In the genomic region with DNA sequence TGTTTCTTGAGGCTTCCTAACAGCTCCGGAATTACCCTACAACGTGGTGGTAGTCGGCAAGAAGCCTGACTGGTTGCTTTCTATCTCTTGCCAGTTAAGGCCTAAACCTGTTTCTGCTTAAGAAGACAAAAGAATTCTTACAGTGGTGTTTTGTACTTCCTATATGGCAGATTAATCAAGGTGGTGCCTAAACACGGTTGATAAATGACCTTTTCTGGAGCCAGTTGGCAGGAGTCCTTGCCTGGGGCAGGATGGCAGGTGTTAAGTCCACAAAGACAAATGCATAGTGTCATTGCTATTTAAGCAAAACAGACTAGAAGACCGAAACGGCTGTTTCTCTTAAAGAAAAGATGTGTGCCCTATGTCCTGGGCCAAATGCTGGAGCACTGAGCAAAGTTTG, we compare ENCODE assay signal across 18 cellular contexts. TPM values are rescaled to one million over a fixed set of nuclear protein-coding genes. Genes with fewer than 3 reads are reported as not detected.
DNase-seq lines count a peak whose midpoint lies in the region; ATAC-seq and TF ChIP-seq lines count a peak whose summit lies in the region.
"Had no signal": no experiment of that assay in that cellular context is flagged by ENCODE, and none has a peak within 500 bp of the region (broad histone marks: within the 10 kb centered on the region; RNA-seq: fewer than 3 reads in every experiment).

No MANE protein-coding gene starts in this region.

- ATAC-seq in esophagus mucosa = peak; percentile 92
- no peak for ATAC-seq in GM19455 (IDR thresholded peaks at IDR 0.05; ENCODE audit: unreplicated experiment)
- ATAC-seq: activated T-helper 17 cell treated with anti-CD3 and anti-CD28 coated beads, Interleukin-2, amount 50 U/mL, for 72 hours; K562; left lung had no signal

- intact Hi-C loops in ascending aorta (cut with DNase I) = no loop called here

- no peaks in the 10 kb centered on the region for H3K4me1 ChIP-seq in ascending aorta
- H3K4me1 ChIP-seq: left lung, suprapubic skin had no signal

- no peak overlapping the region for H3K27ac ChIP-seq in ascending aorta
- H3K27ac ChIP-seq: C4-2B, left lung, neutrophil, suprapubic skin had no signal

- no peaks in the 10 kb centered on the region for H3K27me3 ChIP-seq in ascending aorta
- H3K27me3 ChIP-seq: left lung, suprapubic skin had no signal

- H3K4me3 ChIP-seq in ascending aorta = no peak overlapping the region
- H3K4me3 ChIP-seq: K562, left lung, suprapubic skin had no signal

- no peaks in the 10 kb centered on the region for H3K9me3 ChIP-seq in ascending aorta
- H3K9me3 ChIP-seq: left lung, neutrophil, suprapubic skin had no signal

- no peak for TF ChIP-seq CTCF in ascending aorta (IDR thresholded peaks at IDR 0.05)

- peak; percentile 22 for DNase-seq in A172 (ENCODE audit: low spot score)
- peak; percentile 41 for DNase-seq in NCI-H1105 (lab: John Stamatoyannopoulos, UW)
- peak; percentile 96 for DNase-seq in NCI-H69 (lab: John Stamatoyannopoulos, UW)
- no peak for DNase-seq in HCEC 1CT
- DNase-seq in NCI-H2171 treated with DMSO at 0.1 percent for 48 hours (lab: John Stamatoyannopoulos, UW) = no peak
- no peak for DNase-seq in ascending aorta (ENCODE audit: low spot score in 2 of 2)
- DNase-seq: left lung; NCI-H2227 treated with DMSO at 0.1 percent for 48 hours; retina; stimulated activated CD4-positive, alpha-beta T cell treated with anti-CD3 and anti-CD28 coated beads, Interleukin-12 subunit alpha, Interleukin-12 subunit beta, amount 100 ng/mL, for 4 hours; SW 1271 had no signal

- no peaks in the 10 kb centered on the region for H3K36me3 ChIP-seq in ascending aorta
- H3K36me3 ChIP-seq: left lung, neutrophil, suprapubic skin had no signal

RNA-seq across cellular contexts. Expression of a gene that starts 9.9 kb away (rescaled TPM):
- 1.1 and 2.1 TPM in 2 replicates for total RNA-seq in A172 (2014; rRNA removed; shearing (Covaris generic))
- total RNA-seq in esophagus mucosa (0.36 TPM), ascending aorta (not detected)

RNA-seq across cellular contexts. Expression of a gene that starts 10.1 kb away (rescaled TPM):
- 61.8 and 94.8 TPM in 2 replicates for total RNA-seq in A172 (2014; rRNA removed; shearing (Covaris generic))
- total RNA-seq in esophagus mucosa = 9.8 TPM
- 12.7 TPM for total RNA-seq in ascending aorta

RNA-seq across cellular contexts. Expression of a gene that starts 53.8 kb away (rescaled TPM):
- 17.9 and 29.2 TPM in 2 replicates for total RNA-seq in A172 (2014; rRNA removed; shearing (Covaris generic))
- total RNA-seq in esophagus mucosa (9.6 TPM), ascending aorta (7.5 TPM)

Comparison
In these comparisons a context has a peak if more than half of its experiments do, and no peak if none do; other contexts are left out.
1. DNase-seq: peak in A172 (single experiment), NCI-H1105 (single experiment) and NCI-H69 (single experiment); none in HCEC 1CT (single experiment), NCI-H2171 treated with DMSO at 0.1 percent for 48 hours (single experiment) and ascending aorta (0 of 2).